17 cellular contexts compared by ENCODE assay signal in the genomic region with DNA sequence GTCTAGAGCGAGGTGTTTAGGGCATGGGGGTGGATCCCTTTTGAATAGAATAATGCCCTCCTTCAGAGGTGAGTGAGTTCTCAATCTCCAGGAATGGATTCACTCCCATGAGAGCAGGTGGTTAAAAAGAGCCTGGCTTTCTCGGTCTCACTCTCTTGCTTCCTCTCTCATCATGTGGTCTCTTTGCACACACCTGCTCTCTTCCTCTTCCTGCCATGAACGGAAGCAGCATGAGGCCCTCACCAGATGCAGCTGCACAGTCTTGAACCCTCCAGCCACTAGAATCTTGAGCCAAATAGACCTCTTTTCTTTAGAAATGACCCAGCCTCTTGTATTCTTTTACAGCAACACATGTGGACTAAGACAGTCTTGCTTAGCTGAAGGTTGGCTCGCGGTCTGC.
DNase-seq lines count a peak whose midpoint lies in the region; ATAC-seq and TF ChIP-seq lines count a peak whose summit lies in the region.
"Had no signal": no experiment of that assay in that cellular context is flagged by ENCODE, and none has a peak within 500 bp of the region (broad histone marks: within the 10 kb centered on the region; RNA-seq: fewer than 3 reads in every experiment).

No MANE protein-coding gene starts in this region.

- no peak overlapping the region for H3K4me3 Mint-ChIP-seq in mesothelial cell of epicardium
- H3K4me3 Mint-ChIP-seq: CD8-positive, alpha-beta T cell; H9 had no signal

- H3K27me3 Mint-ChIP-seq in mesothelial cell of epicardium (ENCODE audit: low read depth), result peaks cover 27% of the 10 kb centered on the region

- no peaks in the 10 kb centered on the region for H3K36me3 ChIP-seq in BLaER1 treated with 17β-estradiol and CSF1 and Interleukin-3, amounts not matched to agents 10 nM and 100 nM
- H3K36me3 ChIP-seq in DOHH2 (ENCODE audit: control insufficient read depth, low read length) (no peaks in the 10 kb centered on the region), MM.1S (replicated peaks; ENCODE audit: insufficient read depth, low read length) (no peaks in the 10 kb centered on the region), OCI-LY3 (replicated peaks; ENCODE audit: low read depth, low read length) (peaks cover 6% of the 10 kb centered on the region), breast epithelium (no peaks in the 10 kb centered on the region)
- H3K36me3 ChIP-seq: BE2C had no signal

- H3K4me1 ChIP-seq in BLaER1 treated with 17β-estradiol and CSF1 and Interleukin-3, amounts not matched to agents 10 nM and 100 nM, result peaks cover 0 to 16% (median 9%) of the 10 kb centered on the region in 10 experiments; a peak in 14 of 20 replicates
- H3K4me1 ChIP-seq in DOHH2 (ENCODE audit: control insufficient read depth, low read length) (peaks cover 17% of the 10 kb centered on the region), MM.1S (ENCODE audit: low read length) (peaks cover 7% of the 10 kb centered on the region; the same call in 1 of the 2 replicates), OCI-LY3 (ENCODE audit: low read length) (peaks cover 11% of the 10 kb centered on the region), breast epithelium (no peaks in the 10 kb centered on the region)
- H3K4me1 ChIP-seq: BE2C had no signal

- peaks cover 14% of the 10 kb centered on the region for H3K4me1 Mint-ChIP-seq in mesothelial cell of epicardium
- H3K4me1 Mint-ChIP-seq: IgD-negative memory B cell had no signal

- no peak for TF ChIP-seq POLR2A in breast epithelium (IDR thresholded peaks at IDR 0.05)

- DNase-seq in MM.1S (no peak), breast epithelium (ENCODE audit: low spot score in 2 of 2) (no peak), mesothelial cell of epicardium (ENCODE audit: low spot score in 2 of 2, unreplicated experiment in 2 of 2) (no peak)
- DNase-seq in activated CD8-positive, alpha-beta memory T cell treated with anti-CD3 and anti-CD28 coated beads, Interleukin-2, amount 50 U/mL, for 4 hours, result no peak
- DNase-seq: ACHN; BE2C; CD8-positive, alpha-beta T cell; GF-D8; H9; KG1 had no signal

- no peaks in the 10 kb centered on the region for H3K9me2 ChIP-seq in DOHH2 (replicated peaks; ENCODE audit: control insufficient read depth, low read length)
- H3K9me2 ChIP-seq in MM.1S (replicated peaks; ENCODE audit: insufficient read depth, low read length), result no peaks in the 10 kb centered on the region

- TF ChIP-seq CTCF in DOHH2 (IDR thresholded peaks at IDR 0.05; ENCODE audit: low read depth, low read length, poor library complexity, severe bottlenecking), result no peak
- no peak for TF ChIP-seq CTCF in MM.1S (IDR thresholded peaks at IDR 0.05; ENCODE audit: low read length)
- no peak for TF ChIP-seq CTCF in OCI-LY3 (IDR thresholded peaks at IDR 0.05; ENCODE audit: low read depth, low read length)
- TF ChIP-seq CTCF in breast epithelium (IDR thresholded peaks at IDR 0.05), result no peak
- TF ChIP-seq CTCF in mesothelial cell of epicardium (IDR thresholded peaks at IDR 0.05; ENCODE audit: unreplicated experiment), result no peak

- no peak overlapping the region for H3K27ac Mint-ChIP-seq in mesothelial cell of epicardium
- H3K27ac Mint-ChIP-seq: CD8-positive, alpha-beta T cell; H9; IgD-negative memory B cell had no signal

- peaks cover 5% of the 10 kb centered on the region for H3K9me3 Mint-ChIP-seq in mesothelial cell of epicardium

- intact Hi-C loops in breast epithelium (cut with DNase I; ENCODE audit: low total_unique reads), result no loop called here

- no peak overlapping the region for H3K4me3 ChIP-seq in BLaER1 treated with 17β-estradiol and CSF1 and Interleukin-3, amounts not matched to agents 10 nM and 100 nM
- H3K4me3 ChIP-seq in DOHH2 (ENCODE audit: low read length) (0 out of 2 replicates have a peak overlapping the region, but pooled peaks have one; percentile 18), MM.1S (ENCODE audit: low read length) (no peak overlapping the region), OCI-LY3 (ENCODE audit: low read length) (peak overlapping the region; percentile 6; the same call in 1 of the 2 replicates), breast epithelium (no peak overlapping the region)
- H3K4me3 ChIP-seq: GM12878 had no signal

- no peaks in the 10 kb centered on the region for H3K27me3 ChIP-seq in BLaER1 treated with 17β-estradiol and CSF1 and Interleukin-3, amounts not matched to agents 10 nM and 100 nM
- H3K27me3 ChIP-seq in DOHH2 (ENCODE audit: control insufficient read depth, low read length) (peaks cover 80% of the 10 kb centered on the region), MM.1S (replicated peaks; ENCODE audit: insufficient read depth, low read length) (no peaks in the 10 kb centered on the region), OCI-LY3 (ENCODE audit: low read depth, low read length) (peaks cover 27% of the 10 kb centered on the region), breast epithelium (no peaks in the 10 kb centered on the region)
- H3K27me3 ChIP-seq: BE2C had no signal

- no peak overlapping the region for H3K9ac ChIP-seq in BLaER1 treated with 17β-estradiol and CSF1 and Interleukin-3, amounts not matched to agents 10 nM and 100 nM
- H3K9ac ChIP-seq in MM.1S (ENCODE audit: low read length) (no peak overlapping the region), OCI-LY3 (ENCODE audit: low read length) (no peak overlapping the region)

- H3K27ac ChIP-seq in BLaER1 treated with 17β-estradiol and CSF1 and Interleukin-3, amounts not matched to agents 10 nM and 100 nM, result no peak overlapping the region
- no peak overlapping the region for H3K27ac ChIP-seq in DOHH2 (ENCODE audit: low read depth, low read length)
- no peak overlapping the region for H3K27ac ChIP-seq in MM.1S (ENCODE audit: low read length)
- H3K27ac ChIP-seq in OCI-LY3 (ENCODE audit: low read length), result no peak overlapping the region
- H3K27ac ChIP-seq in breast epithelium, result no peak overlapping the region

- H3K36me3 Mint-ChIP-seq in mesothelial cell of epicardium, result no peaks in the 10 kb centered on the region
- H3K36me3 Mint-ChIP-seq: CD8-positive, alpha-beta T cell had no signal

- H2AFZ ChIP-seq in MM.1S (ENCODE audit: low read length), result peak overlapping the region; percentile 36
- H2AFZ ChIP-seq in OCI-LY3 (ENCODE audit: low read depth, low read length), result peak overlapping the region; percentile 69; the same call in 1 of the 2 replicates

- H4K20me1 ChIP-seq in BLaER1 treated with 17β-estradiol and CSF1 and Interleukin-3, amounts not matched to agents 10 nM and 100 nM, result no peaks in the 10 kb centered on the region
- H4K20me1 ChIP-seq in DOHH2 (ENCODE audit: control insufficient read depth, insufficient read depth, low read depth, low read length) (no peaks in the 10 kb centered on the region), MM.1S (ENCODE audit: insufficient read depth, low read length) (no peaks in the 10 kb centered on the region), OCI-LY3 (ENCODE audit: insufficient read depth, low read length) (no peaks in the 10 kb centered on the region)

- ATAC-seq in GM18861 (IDR thresholded peaks at IDR 0.05; ENCODE audit: unreplicated experiment), result no peak
- ATAC-seq: CD8-positive, alpha-beta T cell; GM12878; HepG2 had no signal

- H3K9me3 ChIP-seq in BLaER1 treated with 17β-estradiol and CSF1 and Interleukin-3, amounts not matched to agents 10 nM and 100 nM (replicated peaks in 1 of 11), result peaks cover 0 to 26% (median 4%) of the 10 kb centered on the region in 11 experiments; a peak in 9 of 22 replicates
- H3K9me3 ChIP-seq in DOHH2 (ENCODE audit: control insufficient read depth, insufficient read depth, low read length), result peaks cover 15% of the 10 kb centered on the region
- 0 out of 2 replicates have a peak, but pooled peaks cover 4% of the 10 kb centered on the region for H3K9me3 ChIP-seq in MM.1S (replicated peaks; ENCODE audit: insufficient read depth, low read length)
- H3K9me3 ChIP-seq in OCI-LY3 (ENCODE audit: insufficient read depth, low read length), result peaks cover 17% of the 10 kb centered on the region
- H3K9me3 ChIP-seq in breast epithelium, result no peaks in the 10 kb centered on the region
- H3K9me3 ChIP-seq: BE2C had no signal

- H3K79me2 ChIP-seq in DOHH2 (ENCODE audit: control insufficient read depth, low read length) (no peaks in the 10 kb centered on the region), MM.1S (ENCODE audit: low read length) (no peaks in the 10 kb centered on the region), OCI-LY3 (ENCODE audit: low read length) (no peaks in the 10 kb centered on the region)

- peak overlapping the region in 8 of 11 experiments; percentile 10 to 50 (median 43); a peak in 14 of 22 replicates for H3K4me2 ChIP-seq in BLaER1 treated with 17β-estradiol and CSF1 and Interleukin-3, amounts not matched to agents 10 nM and 100 nM
- peak overlapping the region; percentile 29 for H3K4me2 ChIP-seq in DOHH2 (ENCODE audit: low read length)
- peak overlapping the region; percentile 3; the same call in 1 of the 2 replicates for H3K4me2 ChIP-seq in MM.1S (ENCODE audit: low read depth, low read length)
- peak overlapping the region; percentile 16; the same call in 1 of the 2 replicates for H3K4me2 ChIP-seq in OCI-LY3 (ENCODE audit: low read length)

- H3F3A ChIP-seq in DOHH2 (ENCODE audit: control insufficient read depth, insufficient read depth) (no peaks in the 10 kb centered on the region), MM.1S (ENCODE audit: insufficient read depth, low read length) (no peaks in the 10 kb centered on the region)

Comparison
In these comparisons a context has a peak if more than half of its experiments do, and no peak if none do; other contexts are left out.
1. H3K4me3 ChIP-seq: peak in DOHH2 (single experiment) and OCI-LY3 (single experiment); none in BLaER1 treated with 17β-estradiol and CSF1 and Interleukin-3, amounts not matched to agents 10 nM and 100 nM (0 of 10), MM.1S (single experiment) and breast epithelium (0 of 3).
2. Peak in every context shown above with its lines, with median percentiles within 50 percentile points of each other: H3K4me2 ChIP-seq.